Comparison of ENCODE assay signal across 8 cellular contexts in genomic region chr9:4985376-4986266, GRCh38. TPM values are rescaled to one million over a fixed set of nuclear protein-coding genes. Genes with fewer than 3 reads are reported as not detected.
DNase-seq lines count a peak whose midpoint lies in the region; ATAC-seq and TF ChIP-seq lines count a peak whose summit lies in the region.

No MANE protein-coding gene starts in this region.

- H3K4me3 Mint-ChIP-seq in activated naive CD8-positive, alpha-beta T cell treated with anti-CD3 and anti-CD28 coated beads for 36 hours, result peak overlapping the region; percentile 89

- H3K9me3 ChIP-seq in OCI-LY7 (ENCODE audit: low read length) (no peaks in the 10 kb centered on the region), neutrophil (no peaks in the 10 kb centered on the region)

- 0 out of 2 replicates have a peak, but pooled peaks cover 5% of the 10 kb centered on the region for H3K79me2 ChIP-seq in OCI-LY7 (ENCODE audit: insufficient read depth, low read depth, low read length)

- peaks cover 13% of the 10 kb centered on the region for H3K36me3 Mint-ChIP-seq in activated naive CD8-positive, alpha-beta T cell treated with anti-CD3 and anti-CD28 coated beads for 36 hours

- H3K4me3 ChIP-seq in OCI-LY7 (ENCODE audit: low read depth, low read length, poor library complexity, severe bottlenecking) (peak overlapping the region; percentile 72), neutrophil (ENCODE audit: low read depth in 1 of 2, low read length in 1 of 2) (peak overlapping the region; percentile 75 to 84)

- no peaks in the 10 kb centered on the region for H3K27me3 ChIP-seq in neutrophil

- intact Hi-C loops in OCI-LY7 (cut with micrococcal nuclease; ENCODE audit: unreplicated experiment), result loop anchor here (1.0 to 10.0 kb wide), 11 partner anchors 49 to 849 kb away; partner anchors contain the start of genes AK3, CDC37L1, ERMP1 and RCL1
- intact Hi-C loops in head of caudate nucleus (cut with DNase I), result loop anchor here (5.0 kb wide), 2 partner anchors 193 to 223 kb away; partner anchors contain the start of gene RCL1

- peaks cover 34% of the 10 kb centered on the region for H3K4me1 Mint-ChIP-seq in activated naive CD8-positive, alpha-beta T cell treated with anti-CD3 and anti-CD28 coated beads for 36 hours

- H3K9me2 ChIP-seq in OCI-LY7 (ENCODE audit: insufficient read depth, low read length), result no peaks in the 10 kb centered on the region

- TF ChIP-seq CTCF in OCI-LY7 (conservative IDR thresholded peaks at IDR 0.05; ENCODE audit: low read length), result 0 out of 2 replicates have a peak, but pooled peaks have one; percentile 4
- no peak for TF ChIP-seq CTCF in neutrophil (IDR thresholded peaks at IDR 0.05)
- no peak for TF ChIP-seq CTCF in omental fat pad (IDR thresholded peaks at IDR 0.05)

- peak overlapping the region; percentile 88 for H3K4me2 ChIP-seq in OCI-LY7 (ENCODE audit: low read length)

- H3K36me3 ChIP-seq in OCI-LY7 (ENCODE audit: insufficient read depth, low read length), result no peaks in the 10 kb centered on the region
- H3K36me3 ChIP-seq in neutrophil, result no peaks in the 10 kb centered on the region

- BruUV-seq in OCI-LY7 (replicated peaks; lab: Mats Ljungman, UMichigan), result no TSS peak

- peak overlapping the region; percentile 88 for H3K27ac Mint-ChIP-seq in activated naive CD8-positive, alpha-beta T cell treated with anti-CD3 and anti-CD28 coated beads for 36 hours

- CTCF ChIA-PET in OCI-LY7 (lab: Charles Lee; ENCODE audit: unreplicated experiment), result interaction anchor here (1.0 to 1.1 kb wide), 2 partner anchors 225 to 457 kb away, joined by 3 to 4 read pairs; no protein-coding TSS in a partner anchor

- H3K9me3 Mint-ChIP-seq in activated naive CD8-positive, alpha-beta T cell treated with anti-CD3 and anti-CD28 coated beads for 36 hours, result no peaks in the 10 kb centered on the region

- DNase-seq in NCI-H2171 treated with DMSO at 0.1 percent for 48 hours (lab: John Stamatoyannopoulos, UW) (peak; percentile 63), NCI-H2171 (lab: John Stamatoyannopoulos, UW) (no peak), OCI-LY7 (ENCODE audit: low spot score) (peak; percentile 62), head of caudate nucleus (peak; percentile 19 to 86 (median 61)), omental fat pad (ENCODE audit: low spot score) (no peak)
- DNase-seq in activated naive CD8-positive, alpha-beta T cell treated with anti-CD3 and anti-CD28 coated beads for 36 hours, result peak; percentile 47

- H3K4me1 ChIP-seq in OCI-LY7 (ENCODE audit: insufficient read depth, low read length, poor library complexity, severe bottlenecking) (peaks cover 31% of the 10 kb centered on the region), neutrophil (ENCODE audit: control insufficient read depth in 1 of 2, insufficient read depth in 1 of 2, low read depth in 1 of 2, low read length in 1 of 2) (peaks cover 53 to 54% of the 10 kb centered on the region in 2 experiments)

- no peaks in the 10 kb centered on the region for H4K20me1 ChIP-seq in OCI-LY7 (ENCODE audit: insufficient read depth, low read length)

- peak; percentile 20 for ATAC-seq in HG03103 (IDR thresholded peaks at IDR 0.05; ENCODE audit: low read depth, unreplicated experiment)
- no peak for ATAC-seq in omental fat pad (ENCODE audit: low FRiP score)

- H2AFZ ChIP-seq in OCI-LY7 (ENCODE audit: low read length), result peak overlapping the region; percentile 88

- POLR2A ChIA-PET in OCI-LY7 (lab: Charles Lee), result interaction anchor here (0.6 to 3.1 kb wide), 13 partner anchors 12 to 769 kb away, joined by 3 to 15 read pairs (median 3); partner anchors contain the start of gene PLGRKT

- H3K27me3 Mint-ChIP-seq in activated naive CD8-positive, alpha-beta T cell treated with anti-CD3 and anti-CD28 coated beads for 36 hours, result no peaks in the 10 kb centered on the region

- H3K27ac ChIP-seq in OCI-LY7 (ENCODE audit: low read depth, low read length, poor library complexity, severe bottlenecking) (peak overlapping the region; percentile 72), neutrophil (peak overlapping the region; percentile 93)

RNA-seq across cellular contexts. Expression of gene JAK2, which starts 0.5 kb away (rescaled TPM):
- 3.7 and 4.4 TPM in 2 replicates for total RNA-seq in OCI-LY7 (2014; rRNA removed; shearing (Covaris generic))
- total RNA-seq in OCI-LY7 (2022) (11.4 and 12.5 TPM in 2 replicates), omental fat pad (10 to 100 TPM; 19.6 to 50.4 (median 30.1) TPM)
- 10 to 100 TPM; 33.7 to 35.8 TPM for total RNA-seq in activated naive CD8-positive, alpha-beta T cell treated with anti-CD3 and anti-CD28 coated beads for 36 hours

Comparison
In these comparisons a context has a peak if more than half of its experiments do, and no peak if none do; other contexts are left out.
1. DNase-seq: peak in NCI-H2171 treated with DMSO at 0.1 percent for 48 hours (single experiment), OCI-LY7 (single experiment), activated naive CD8-positive, alpha-beta T cell treated with anti-CD3 and anti-CD28 coated beads for 36 hours (single experiment) and head of caudate nucleus (42 of 42); none in NCI-H2171 (single experiment) and omental fat pad (single experiment).